In the genomic region with DNA sequence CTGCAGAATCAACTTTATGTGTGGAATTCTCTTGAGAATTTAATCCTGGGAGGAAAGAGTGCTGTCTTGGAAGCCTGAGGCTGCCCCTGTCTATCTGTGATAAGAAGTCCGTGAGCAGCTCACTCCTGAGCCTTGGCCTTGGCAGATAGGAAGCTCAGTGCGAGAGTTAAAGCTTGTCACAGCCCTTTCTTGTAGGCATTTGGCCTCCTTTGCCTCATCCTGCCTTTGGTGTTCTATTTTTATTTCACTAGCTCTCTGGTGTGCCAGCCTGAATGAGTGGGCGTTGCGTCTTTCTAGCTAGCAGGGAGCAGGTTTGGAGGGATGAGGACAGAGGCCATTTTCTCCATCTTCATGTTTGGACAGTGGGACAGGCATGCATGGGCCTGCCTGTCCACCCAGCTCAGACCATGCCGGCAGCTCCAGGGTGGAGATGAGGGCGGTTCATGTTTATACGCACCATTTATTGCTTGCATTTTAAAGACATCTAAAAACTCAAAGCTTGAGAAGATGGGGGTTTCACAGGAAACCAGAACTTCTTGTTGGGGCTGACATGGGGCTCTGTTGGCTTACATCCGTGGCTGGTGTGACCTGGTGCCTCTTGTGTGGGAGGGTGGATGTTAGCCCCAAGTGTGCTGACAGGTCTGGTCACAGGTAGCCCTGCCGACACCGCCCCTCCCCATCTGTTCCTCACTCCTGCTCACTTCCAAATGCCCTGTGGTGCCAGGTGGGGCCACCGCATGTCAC, we compare ENCODE assay signal across 8 cellular contexts. TPM values are rescaled to one million over a fixed set of nuclear protein-coding genes. Genes with fewer than 3 reads are reported as not detected.
A peak's percentile ranks its signal among the peaks of the same experiment; 100 is the strongest.
DNase-seq lines count a peak whose midpoint lies in the region; ATAC-seq, FAIRE-seq and TF ChIP-seq lines count a peak whose summit lies in the region.

No MANE protein-coding gene starts in this region.

- no peak overlapping the region for H3K27ac Mint-ChIP-seq in H9

- H3K36me3 Mint-ChIP-seq in H9 (ENCODE audit: insufficient read depth in 1 of 3, low read depth in 3 of 3) = no peaks in the 10 kb centered on the region

- H4K20me1 ChIP-seq in HCT116 (ENCODE audit: insufficient read depth) (no peaks in the 10 kb centered on the region), H9 (ENCODE audit: control insufficient read depth, insufficient read depth, insufficient read length) (no peaks in the 10 kb centered on the region)

- no peaks in the 10 kb centered on the region for H3K79me1 ChIP-seq in neuronal stem cell (ENCODE audit: low read depth, low read length)
- no peaks in the 10 kb centered on the region for H3K79me1 ChIP-seq in H9 (ENCODE audit: insufficient read depth, low read depth, low read length, poor library complexity, severe bottlenecking)

- H2BK120ac ChIP-seq in neuronal stem cell (ENCODE audit: low read depth, low read length) (no peak overlapping the region), H9 (ENCODE audit: low read depth, low read length, poor library complexity, severe bottlenecking) (no peak overlapping the region)

- H4K91ac ChIP-seq in neuronal stem cell (ENCODE audit: low read depth, low read length, poor library complexity) (no peak overlapping the region), H9 (ENCODE audit: insufficient read length, low read depth, low read length) (no peak overlapping the region)

- no peak overlapping the region for H3K4me3 Mint-ChIP-seq in H9

- no TSS peak for BruUV-seq in HCT116 (replicated peaks; lab: Mats Ljungman, UMichigan)

- H3K14ac ChIP-seq in neuronal stem cell (ENCODE audit: low read length) = no peak overlapping the region
- no peak overlapping the region for H3K14ac ChIP-seq in H9 (ENCODE audit: insufficient read depth, low read length)

- H3K4me2 ChIP-seq in HCT116 (ENCODE audit: low read length) = peak overlapping the region; percentile 17
- H3K4me2 ChIP-seq in neuronal stem cell (ENCODE audit: insufficient read depth, low read length, poor library complexity, severe bottlenecking) = no peak overlapping the region
- no peak overlapping the region for H3K4me2 ChIP-seq in H9 (ENCODE audit: insufficient read depth, insufficient read length, low read length)

- POLR2A ChIA-PET in HCT116 (lab: Charles Lee) = no interaction called here

- no peak overlapping the region for H3K4ac ChIP-seq in neuronal stem cell (ENCODE audit: low read length)
- no peak overlapping the region for H3K4ac ChIP-seq in H9 (ENCODE audit: low read depth, low read length)

- WGBS in neuronal stem cell (ENCODE audit: extremely low coverage in 2 of 2, insufficient read length in 2 of 2, insufficient replicate concordance in 1 of 2), 2 donors = no CpG with 5 or more reads among the region's 11 CpGs
- WGBS in H9 (ENCODE audit: extremely low coverage, insufficient read length, low lambda C conversion rate) = no CpG with 5 or more reads among the region's 11 CpGs

- no peak overlapping the region for H4K5ac ChIP-seq in H9 (ENCODE audit: insufficient read length, low read depth, low read length)

- H3K79me2 ChIP-seq in HCT116 (ENCODE audit: insufficient read depth, low read length) (no peaks in the 10 kb centered on the region), H9 (ENCODE audit: insufficient read depth, low read length) (no peaks in the 10 kb centered on the region)

- H3K27me3 ChIP-seq in HCT116 (ENCODE audit: insufficient read depth, low read length) = no peaks in the 10 kb centered on the region
- no peaks in the 10 kb centered on the region for H3K27me3 ChIP-seq in duodenal mucosa (ENCODE audit: control insufficient read depth in 1 of 2, insufficient read depth in 2 of 2, low read length in 2 of 2)
- H3K27me3 ChIP-seq in neuronal stem cell (ENCODE audit: control insufficient read depth in 3 of 3, insufficient read depth in 3 of 3, low read depth in 1 of 3, low read length in 3 of 3) = no peaks in the 10 kb centered on the region
- H3K27me3 ChIP-seq in H9 (ENCODE audit: insufficient read depth, low read length) = no peaks in the 10 kb centered on the region

- H3K9ac ChIP-seq in HCT116 (ENCODE audit: low read length) = no peak overlapping the region; the same call in 1 of the 2 replicates
- peak overlapping the region in 1 of 2 donors; percentile 8 for H3K9ac ChIP-seq in duodenal mucosa (ENCODE audit: low read depth in 1 of 2, low read length in 2 of 2)
- no peak overlapping the region for H3K9ac ChIP-seq in neuronal stem cell (ENCODE audit: low read depth, low read length, poor library complexity)
- no peak overlapping the region for H3K9ac ChIP-seq in H9 (ENCODE audit: extremely low read depth, insufficient read length, low read length)

- H3K27ac ChIP-seq in HCT116 (ENCODE audit: low read depth, low read length) (no peak overlapping the region), duodenal mucosa (ENCODE audit: low read depth, low read length) (peak overlapping the region; percentile 33), neuronal stem cell (replicated peaks; ENCODE audit: low read length) (no peak overlapping the region), H9 (ENCODE audit: insufficient read length, low read depth, low read length) (no peak overlapping the region)

- no peak overlapping the region for H3K18ac ChIP-seq in neuronal stem cell (ENCODE audit: low read length)
- no peak overlapping the region for H3K18ac ChIP-seq in H9 (ENCODE audit: insufficient read length, low read depth, low read length)

- no peaks in the 10 kb centered on the region for H3K9me3 Mint-ChIP-seq in H9

- H4K8ac ChIP-seq in neuronal stem cell (ENCODE audit: low read depth, low read length) (no peak overlapping the region), H9 (replicated peaks; ENCODE audit: insufficient read length, low read depth, low read length) (no peak overlapping the region)

- H3K23me2 ChIP-seq in H9 (ENCODE audit: insufficient read length, low read depth, low read length, poor library complexity, severe bottlenecking) = no peaks in the 10 kb centered on the region

- no peak for DNase-seq in HCT116 (ENCODE audit: low read depth, low spot score)
- DNase-seq in activated CD4-positive, alpha-beta T cell treated with anti-CD3 and anti-CD28 coated beads for 48 hours = peak; percentile 55
- DNase-seq in neuronal stem cell (ENCODE audit: low spot score) = no peak
- DNase-seq in NCI-H1436 treated with DMSO at 0.1 percent for 48 hours (lab: John Stamatoyannopoulos, UW) = no peak
- DNase-seq in D721Med (ENCODE audit: insufficient read length, low spot score) = no peak
- no peak for DNase-seq in H9

- peaks cover 9 to 18% of the 10 kb centered on the region in 2 experiments for H3K4me1 Mint-ChIP-seq in H9

- no peak for TF ChIP-seq RAD21 in HCT116 (IDR thresholded peaks at IDR 0.05; ENCODE audit: low read depth)

- H3K4me3 ChIP-seq in HCT116 (replicated peaks in 1 of 2; ENCODE audit: low read depth in 1 of 2, low read length in 2 of 2) (no peak overlapping the region), duodenal mucosa (ENCODE audit: low read depth in 1 of 2, low read length in 2 of 2) (no peak overlapping the region), neuronal stem cell (ENCODE audit: low read length in 2 of 2) (no peak overlapping the region)

- H3K23ac ChIP-seq in neuronal stem cell (ENCODE audit: low read depth, low read length, poor library complexity) = no peak overlapping the region
- no peak overlapping the region for H3K23ac ChIP-seq in H9 (ENCODE audit: insufficient read length, low read depth, low read length)

- TF ChIP-seq POLR2A in HCT116 (IDR thresholded peaks at IDR 0.05; ENCODE audit: borderline replicate concordance, extremely low read depth, insufficient read depth, insufficient read length) = no peak

- no peaks in the 10 kb centered on the region for H3K9me2 ChIP-seq in HCT116 (ENCODE audit: insufficient read depth)

- no peak overlapping the region for H3K56ac ChIP-seq in H9 (ENCODE audit: insufficient read length, low read depth, low read length)

- H2AK5ac ChIP-seq in neuronal stem cell (ENCODE audit: low read depth, low read length) (no peak overlapping the region), H9 (ENCODE audit: insufficient read length, low read length) (no peak overlapping the region)

- no peak for FAIRE-seq in D721Med (lab: Jason Lieb, UNC)

- no peak for ATAC-seq in HCT116
- ATAC-seq in GM21526 (IDR thresholded peaks at IDR 0.05; ENCODE audit: low FRiP score, unreplicated experiment) = no peak

- H3K4me1 ChIP-seq in HCT116 (ENCODE audit: control insufficient read depth in 1 of 2, insufficient read depth in 2 of 2, low read length in 2 of 2) (peaks cover 42 to 60% of the 10 kb centered on the region in 2 experiments), duodenal mucosa (ENCODE audit: control insufficient read depth in 1 of 2, insufficient read depth in 2 of 2, low read length in 2 of 2) (peaks cover 62 to 66% of the 10 kb centered on the region in 2 donors), neuronal stem cell (ENCODE audit: control insufficient read depth in 2 of 2, insufficient read depth in 1 of 2, low read depth in 1 of 2, low read length in 2 of 2) (peaks cover 10 to 20% of the 10 kb centered on the region in 2 donors), H9 (ENCODE audit: insufficient read depth, low read length) (peaks cover 7% of the 10 kb centered on the region)

- RAD21 ChIA-PET in HCT116 (lab: Charles Lee; ENCODE audit: low non-redundant PET in 1 of 2, low total read pairs in 2 of 2, uncharacterized antibody in 2 of 2, unreplicated experiment in 2 of 2) = no interaction called here

- intact Hi-C loops in HCT116 (cut with micrococcal nuclease) = no loop called here

- H2BK15ac ChIP-seq in neuronal stem cell (ENCODE audit: low read length) (no peak overlapping the region), H9 (ENCODE audit: low read depth, low read length) (no peak overlapping the region)

- no peak overlapping the region for H2BK20ac ChIP-seq in H9 (ENCODE audit: low read depth, low read length, poor library complexity, severe bottlenecking)

- H3K9me3 ChIP-seq in HCT116 (ENCODE audit: control insufficient read depth in 1 of 2, insufficient read depth in 1 of 2, low read depth in 1 of 2, low read length in 2 of 2) (no peaks in the 10 kb centered on the region), duodenal mucosa (ENCODE audit: control insufficient read depth in 1 of 2, low read length in 2 of 2) (no peaks in the 10 kb centered on the region), neuronal stem cell (replicated peaks in 1 of 2; ENCODE audit: control insufficient read depth in 2 of 2, insufficient read depth in 1 of 2, low read depth in 1 of 2, low read length in 2 of 2) (no peaks in the 10 kb centered on the region), H9 (ENCODE audit: control insufficient read depth, low read depth, low read length) (no peaks in the 10 kb centered on the region)

- H2BK5ac ChIP-seq in neuronal stem cell (ENCODE audit: low read length) = no peak overlapping the region
- no peak overlapping the region for H2BK5ac ChIP-seq in H9 (ENCODE audit: insufficient read length, low read length)

- H3T11ph ChIP-seq in H9 (ENCODE audit: low read length) = no peak overlapping the region

- CTCF ChIA-PET in HCT116 (lab: Charles Lee) = no interaction called here

- H2BK12ac ChIP-seq in neuronal stem cell (ENCODE audit: low read length) = no peak overlapping the region
- no peak overlapping the region for H2BK12ac ChIP-seq in H9 (ENCODE audit: insufficient read length, low read depth, low read length)

- H2AFZ ChIP-seq in HCT116 (ENCODE audit: low read depth, low read length, poor library complexity, severe bottlenecking) (no peak overlapping the region), neuronal stem cell (ENCODE audit: low read length) (peak overlapping the region; percentile 7), H9 (ENCODE audit: low read length) (no peak overlapping the region)

- H3K27me3 Mint-ChIP-seq in H9 (ENCODE audit: low read depth) = no peaks in the 10 kb centered on the region

- TF ChIP-seq CTCF in HCT116 (IDR thresholded peaks at IDR 0.05 in 2 of 3, conservative IDR thresholded peaks at IDR 0.05 in 1 of 3; ENCODE audit: borderline replicate concordance in 1 of 3, insufficient read depth in 1 of 3, low read depth in 2 of 3, low read length in 2 of 3) = no peak
- TF ChIP-seq CTCF in D721Med (IDR thresholded peaks at IDR 0.05; ENCODE audit: insufficient read depth, missing control alignments) = no peak
- TF ChIP-seq CTCF in H9 (conservative IDR thresholded peaks at IDR 0.05) = no peak

- H3K36me3 ChIP-seq in HCT116 (ENCODE audit: control insufficient read depth in 1 of 2, insufficient read depth in 2 of 2, low read length in 2 of 2) (no peaks in the 10 kb centered on the region), duodenal mucosa (ENCODE audit: control insufficient read depth in 1 of 2, insufficient read depth in 2 of 2, low read length in 2 of 2) (no peaks in the 10 kb centered on the region), neuronal stem cell (replicated peaks in 1 of 2; ENCODE audit: control insufficient read depth in 2 of 2, insufficient read depth in 2 of 2, low read length in 2 of 2) (no peaks in the 10 kb centered on the region)

RNA-seq across cellular contexts. Expression of a gene that starts 29.8 kb away (rescaled TPM):
- total RNA-seq in HCT116 (2021; ENCODE audit: unreplicated experiment) = 3.6 TPM
- 1.9 and 2.0 TPM in 2 replicates for polyA plus RNA-seq in HCT116 (2012)
- polyA plus RNA-seq in neuronal stem cell (2013, experiment 1 of 2) = 0.45 TPM
- polyA plus RNA-seq in neuronal stem cell (2013, experiment 2 of 2) = 0.54 TPM
- 0.37 and 0.61 TPM in 2 replicates for total RNA-seq in H9 (2021)

RNA-seq across cellular contexts. Expression of a gene that starts 52.9 kb away (rescaled TPM):
- total RNA-seq in HCT116 (2021; ENCODE audit: unreplicated experiment) = 56.1 TPM
- 29.4 and 36.3 TPM in 2 replicates for polyA plus RNA-seq in HCT116 (2012)
- polyA plus RNA-seq in neuronal stem cell (2013, experiment 1 of 2) = 46.6 TPM
- polyA plus RNA-seq in neuronal stem cell (2013, experiment 2 of 2) = 47.3 TPM
- 62.2 and 64.4 TPM in 2 replicates for total RNA-seq in H9 (2021)

RNA-seq across cellular contexts. Expression of a gene that starts 53.8 kb away (rescaled TPM):
- total RNA-seq in HCT116 (2021; ENCODE audit: unreplicated experiment) = 26.8 TPM
- polyA plus RNA-seq in HCT116 (2012) = 14.0 and 15.3 TPM in 2 replicates
- 10.3 TPM for polyA plus RNA-seq in neuronal stem cell (2013, experiment 1 of 2)
- 10.2 TPM for polyA plus RNA-seq in neuronal stem cell (2013, experiment 2 of 2)
- total RNA-seq in H9 (2021) = 34.4 and 34.5 TPM in 2 replicates
